1 cellular context compared by ENCODE assay signal in the genomic region with DNA sequence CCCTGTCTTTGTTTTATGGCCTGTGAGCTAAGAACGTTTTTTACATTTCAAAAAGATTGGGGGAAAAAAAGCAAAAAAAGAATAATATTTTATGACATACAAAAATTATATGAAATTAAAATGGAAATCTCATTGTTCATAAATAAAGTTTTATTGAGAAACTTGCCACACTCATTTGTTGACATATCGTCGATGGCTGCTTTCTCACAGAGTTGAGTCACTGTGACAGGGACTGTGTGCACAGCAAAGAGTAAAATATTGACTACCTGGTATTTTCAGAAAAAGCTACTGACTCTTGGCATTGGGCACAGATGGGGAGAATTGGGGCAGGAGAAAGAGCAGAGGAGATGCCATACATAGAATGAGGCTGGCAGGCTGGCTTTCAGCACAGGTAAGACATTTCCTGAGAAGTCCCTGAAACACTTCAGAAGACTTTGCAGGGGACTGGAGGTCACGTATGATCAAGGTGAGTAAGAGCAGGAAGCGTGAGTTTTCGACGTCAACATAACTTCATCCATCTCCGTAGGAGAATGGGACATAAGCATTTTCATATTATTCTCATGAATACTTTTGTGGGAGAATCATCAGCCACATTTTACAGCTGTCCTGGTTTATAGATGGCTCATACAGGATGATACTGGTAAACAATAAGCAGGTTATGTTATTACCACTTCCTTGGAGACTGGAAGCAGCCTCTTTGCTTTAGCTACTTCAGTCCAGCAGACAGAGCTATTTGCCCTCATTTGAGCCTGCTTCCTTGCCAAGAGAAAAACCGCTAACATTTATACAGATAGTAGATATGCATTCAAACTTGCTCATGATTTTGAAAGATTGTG.
TF ChIP-seq lines count a peak whose summit lies in the region.

No MANE protein-coding gene starts in this region.

TF ChIP-seq in HepG2, 621 proteins besides CTCF, POLR2A, EP300 and RAD21:
- TF ChIP-seq, protein P1, sequence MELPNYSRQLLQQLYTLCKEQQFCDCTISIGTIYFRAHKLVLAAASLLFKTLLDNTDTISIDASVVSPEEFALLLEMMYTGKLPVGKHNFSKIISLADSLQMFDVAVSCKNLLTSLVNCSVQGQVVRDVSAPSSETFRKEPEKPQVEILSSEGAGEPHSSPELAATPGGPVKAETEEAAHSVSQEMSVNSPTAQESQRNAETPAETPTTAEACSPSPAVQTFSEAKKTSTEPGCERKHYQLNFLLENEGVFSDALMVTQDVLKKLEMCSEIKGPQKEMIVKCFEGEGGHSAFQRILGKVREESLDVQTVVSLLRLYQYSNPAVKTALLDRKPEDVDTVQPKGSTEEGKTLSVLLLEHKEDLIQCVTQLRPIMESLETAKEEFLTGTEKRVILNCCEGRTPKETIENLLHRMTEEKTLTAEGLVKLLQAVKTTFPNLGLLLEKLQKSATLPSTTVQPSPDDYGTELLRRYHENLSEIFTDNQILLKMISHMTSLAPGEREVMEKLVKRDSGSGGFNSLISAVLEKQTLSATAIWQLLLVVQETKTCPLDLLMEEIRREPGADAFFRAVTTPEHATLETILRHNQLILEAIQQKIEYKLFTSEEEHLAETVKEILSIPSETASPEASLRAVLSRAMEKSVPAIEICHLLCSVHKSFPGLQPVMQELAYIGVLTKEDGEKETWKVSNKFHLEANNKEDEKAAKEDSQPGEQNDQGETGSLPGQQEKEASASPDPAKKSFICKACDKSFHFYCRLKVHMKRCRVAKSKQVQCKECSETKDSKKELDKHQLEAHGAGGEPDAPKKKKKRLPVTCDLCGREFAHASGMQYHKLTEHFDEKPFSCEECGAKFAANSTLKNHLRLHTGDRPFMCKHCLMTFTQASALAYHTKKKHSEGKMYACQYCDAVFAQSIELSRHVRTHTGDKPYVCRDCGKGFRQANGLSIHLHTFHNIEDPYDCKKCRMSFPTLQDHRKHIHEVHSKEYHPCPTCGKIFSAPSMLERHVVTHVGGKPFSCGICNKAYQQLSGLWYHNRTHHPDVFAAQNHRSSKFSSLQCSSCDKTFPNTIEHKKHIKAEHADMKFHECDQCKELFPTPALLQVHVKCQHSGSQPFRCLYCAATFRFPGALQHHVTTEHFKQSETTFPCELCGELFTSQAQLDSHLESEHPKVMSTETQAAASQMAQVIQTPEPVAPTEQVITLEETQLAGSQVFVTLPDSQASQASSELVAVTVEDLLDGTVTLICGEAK (IDR thresholded peaks at IDR 0.05) = peak; percentile 98
- TF ChIP-seq, protein P1 (CRISPR knock-in tag; IDR thresholded peaks at IDR 0.05) = peak; percentile 98
- TF ChIP-seq, protein P2, sequence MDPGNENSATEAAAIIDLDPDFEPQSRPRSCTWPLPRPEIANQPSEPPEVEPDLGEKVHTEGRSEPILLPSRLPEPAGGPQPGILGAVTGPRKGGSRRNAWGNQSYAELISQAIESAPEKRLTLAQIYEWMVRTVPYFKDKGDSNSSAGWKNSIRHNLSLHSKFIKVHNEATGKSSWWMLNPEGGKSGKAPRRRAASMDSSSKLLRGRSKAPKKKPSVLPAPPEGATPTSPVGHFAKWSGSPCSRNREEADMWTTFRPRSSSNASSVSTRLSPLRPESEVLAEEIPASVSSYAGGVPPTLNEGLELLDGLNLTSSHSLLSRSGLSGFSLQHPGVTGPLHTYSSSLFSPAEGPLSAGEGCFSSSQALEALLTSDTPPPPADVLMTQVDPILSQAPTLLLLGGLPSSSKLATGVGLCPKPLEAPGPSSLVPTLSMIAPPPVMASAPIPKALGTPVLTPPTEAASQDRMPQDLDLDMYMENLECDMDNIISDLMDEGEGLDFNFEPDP (CRISPR knock-in tag; conservative IDR thresholded peaks at IDR 0.05) = 0 out of 2 replicates have a peak, but pooled peaks have one; percentile 36
- 0 out of 2 replicates have a peak, but pooled peaks have one; percentile 6 for TF ChIP-seq CREM (IDR thresholded peaks at IDR 0.05)
- TF ChIP-seq CREM (CRISPR knock-in tag; IDR thresholded peaks at IDR 0.05) = no peak
- no peak for TF ChIP-seq SIX4 (CRISPR knock-in tag; IDR thresholded peaks at IDR 0.05)
- TF ChIP-seq HOXA9 (CRISPR knock-in tag; IDR thresholded peaks at IDR 0.05; ENCODE audit: borderline replicate concordance) = no peak
- TF ChIP-seq ZNF124 (CRISPR knock-in tag; IDR thresholded peaks at IDR 0.05) = no peak
- TF ChIP-seq FOSL2 (CRISPR knock-in tag; IDR thresholded peaks at IDR 0.05) = peak; percentile 45; the same call in 1 of the 2 replicates
- TF ChIP-seq, protein P3, sequence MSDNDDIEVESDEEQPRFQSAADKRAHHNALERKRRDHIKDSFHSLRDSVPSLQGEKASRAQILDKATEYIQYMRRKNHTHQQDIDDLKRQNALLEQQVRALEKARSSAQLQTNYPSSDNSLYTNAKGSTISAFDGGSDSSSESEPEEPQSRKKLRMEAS (IDR thresholded peaks at IDR 0.05) = no peak
- TF ChIP-seq, protein P4, sequence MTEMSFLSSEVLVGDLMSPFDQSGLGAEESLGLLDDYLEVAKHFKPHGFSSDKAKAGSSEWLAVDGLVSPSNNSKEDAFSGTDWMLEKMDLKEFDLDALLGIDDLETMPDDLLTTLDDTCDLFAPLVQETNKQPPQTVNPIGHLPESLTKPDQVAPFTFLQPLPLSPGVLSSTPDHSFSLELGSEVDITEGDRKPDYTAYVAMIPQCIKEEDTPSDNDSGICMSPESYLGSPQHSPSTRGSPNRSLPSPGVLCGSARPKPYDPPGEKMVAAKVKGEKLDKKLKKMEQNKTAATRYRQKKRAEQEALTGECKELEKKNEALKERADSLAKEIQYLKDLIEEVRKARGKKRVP (CRISPR knock-in tag; IDR thresholded peaks at IDR 0.05) = no peak
